In genomic region chr2:129720761-129721160, GRCh38 we compare ENCODE assay signal across 21 cellular contexts.
DNase-seq lines count a peak whose midpoint lies in the region; ATAC-seq and TF ChIP-seq lines count a peak whose summit lies in the region.
"Had no signal": no experiment of that assay in that cellular context is flagged by ENCODE, and none has a peak within 500 bp of the region (broad histone marks: within the 10 kb centered on the region; RNA-seq: fewer than 3 reads in every experiment).

No MANE protein-coding gene starts in this region.

- H3K4me3 Mint-ChIP-seq in osteocyte (ENCODE audit: unreplicated experiment) (no peak overlapping the region), type B pancreatic cell (no peak overlapping the region)
- H3K4me3 Mint-ChIP-seq in effector memory CD8-positive, alpha-beta T cell = no peak overlapping the region
- H3K4me3 Mint-ChIP-seq: B cell; CD4-positive, alpha-beta memory T cell; CD4-positive, CD25-positive, alpha-beta regulatory T cell; CD8-positive, alpha-beta memory T cell had no signal

- H3K27me3 Mint-ChIP-seq in osteocyte (ENCODE audit: unreplicated experiment) (no peaks in the 10 kb centered on the region), type B pancreatic cell (peaks cover 8% of the 10 kb centered on the region)
- H3K27me3 Mint-ChIP-seq in effector memory CD8-positive, alpha-beta T cell = peaks cover 6 to 8% of the 10 kb centered on the region in 2 donors

- no peaks in the 10 kb centered on the region for H3K4me1 Mint-ChIP-seq in osteocyte (ENCODE audit: unreplicated experiment)
- peaks cover 22% of the 10 kb centered on the region for H3K4me1 Mint-ChIP-seq in type B pancreatic cell (ENCODE audit: unreplicated experiment)
- no peaks in the 10 kb centered on the region for H3K4me1 Mint-ChIP-seq in effector memory CD8-positive, alpha-beta T cell (ENCODE audit: low read depth in 2 of 2)
- H3K4me1 Mint-ChIP-seq: B cell; CD4-positive, alpha-beta memory T cell; CD4-positive, CD25-positive, alpha-beta regulatory T cell; CD8-positive, alpha-beta memory T cell had no signal

- TF ChIP-seq CTCF in osteocyte (IDR thresholded peaks at IDR 0.05) = no peak
- no peak for TF ChIP-seq CTCF in type B pancreatic cell (conservative IDR thresholded peaks at IDR 0.05)

- ATAC-seq in effector memory CD8-positive, alpha-beta T cell (replicated peaks) = no peak
- no peak for ATAC-seq in GM18907 (IDR thresholded peaks at IDR 0.05; ENCODE audit: unreplicated experiment)
- ATAC-seq: A549, GM12878 had no signal

- peaks cover 8% of the 10 kb centered on the region for H3K9me3 Mint-ChIP-seq in osteocyte (ENCODE audit: unreplicated experiment)
- H3K9me3 Mint-ChIP-seq in type B pancreatic cell = no peaks in the 10 kb centered on the region
- no peaks in the 10 kb centered on the region for H3K9me3 Mint-ChIP-seq in effector memory CD8-positive, alpha-beta T cell
- H3K9me3 Mint-ChIP-seq: CD4-positive, CD25-positive, alpha-beta regulatory T cell had no signal

- H3K36me3 Mint-ChIP-seq in osteocyte (ENCODE audit: unreplicated experiment) (no peaks in the 10 kb centered on the region), type B pancreatic cell (no peaks in the 10 kb centered on the region)
- no peaks in the 10 kb centered on the region for H3K36me3 Mint-ChIP-seq in effector memory CD8-positive, alpha-beta T cell (ENCODE audit: insufficient read depth)
- H3K36me3 Mint-ChIP-seq: CD4-positive, alpha-beta memory T cell; CD4-positive, CD25-positive, alpha-beta regulatory T cell; CD8-positive, alpha-beta memory T cell had no signal

- H3K27ac Mint-ChIP-seq in osteocyte (ENCODE audit: unreplicated experiment) = no peak overlapping the region
- no peak overlapping the region for H3K27ac Mint-ChIP-seq in type B pancreatic cell
- no peak overlapping the region for H3K27ac Mint-ChIP-seq in effector memory CD8-positive, alpha-beta T cell
- H3K27ac Mint-ChIP-seq: B cell; CD4-positive, alpha-beta memory T cell; CD4-positive, CD25-positive, alpha-beta regulatory T cell; CD8-positive, alpha-beta memory T cell had no signal

- peak; percentile 17 for DNase-seq in activated CD8-positive, alpha-beta memory T cell treated with anti-CD3 and anti-CD28 coated beads for 24 hours
- no peak for DNase-seq in activated CD8-positive, alpha-beta memory T cell treated with anti-CD3 and anti-CD28 coated beads, Interleukin-2, amount 50 U/mL, for 4 hours
- DNase-seq in osteocyte (ENCODE audit: extremely low spot score, unreplicated experiment) (peak; percentile 67), type B pancreatic cell (ENCODE audit: extremely low spot score, unreplicated experiment) (peak; percentile 58)
- no peak for DNase-seq in effector memory CD8-positive, alpha-beta T cell
- DNase-seq: AML-193; CD4-positive, alpha-beta memory T cell; CD4-positive, CD25-positive, alpha-beta regulatory T cell; CD8-positive, alpha-beta memory T cell; COR-L47; DMS 273 treated with DMSO at 0.1 percent for 48 hours; DMS153; DMS53; DMS79; DND-41; EL; GDM1 had no signal

Comparison
In these comparisons a context has a peak if more than half of its experiments do, and no peak if none do; other contexts are left out.
1. DNase-seq: peak in activated CD8-positive, alpha-beta memory T cell treated with anti-CD3 and anti-CD28 coated beads for 24 hours (single experiment), osteocyte (single experiment) and type B pancreatic cell (single experiment); none in activated CD8-positive, alpha-beta memory T cell treated with anti-CD3 and anti-CD28 coated beads, Interleukin-2, amount 50 U/mL, for 4 hours (single experiment) and effector memory CD8-positive, alpha-beta T cell (0 of 3).